14 cellular contexts compared by ENCODE assay signal in genomic region chr12:91931110-91931509, GRCh38.
DNase-seq lines count a peak whose midpoint lies in the region; ATAC-seq and TF ChIP-seq lines count a peak whose summit lies in the region.
"Had no signal": no experiment of that assay in that cellular context is flagged by ENCODE, and none has a peak within 500 bp of the region (broad histone marks: within the 10 kb centered on the region; RNA-seq: fewer than 3 reads in every experiment).

No MANE protein-coding gene starts in this region.

- no peaks in the 10 kb centered on the region for H3K4me1 Mint-ChIP-seq in activated T-helper 1 cell treated with anti-CD3 and anti-CD28 coated beads, Interleukin-12 subunit alpha, Interleukin-12 subunit beta, Interleukin-2, Interleukin-4 antibody, amounts not matched to agents 30 ng/mL and 10 ng/mL and 1 ng/mL, durations not matched to agents 14 hours and 24 hours and 36 hours (ENCODE audit: low read depth)
- H3K4me1 Mint-ChIP-seq in GM23338, result peaks cover 5% of the 10 kb centered on the region

- H3K36me3 Mint-ChIP-seq in activated T-helper 1 cell treated with anti-CD3 and anti-CD28 coated beads, Interleukin-12 subunit alpha, Interleukin-12 subunit beta, Interleukin-2, Interleukin-4 antibody, amounts not matched to agents 30 ng/mL and 10 ng/mL and 1 ng/mL, durations not matched to agents 14 hours and 24 hours and 36 hours (ENCODE audit: low read depth), result no peaks in the 10 kb centered on the region
- no peaks in the 10 kb centered on the region for H3K36me3 Mint-ChIP-seq in GM23338 (ENCODE audit: low read depth)
- H3K36me3 Mint-ChIP-seq: mesothelial cell of epicardium had no signal

- H3K4me1 ChIP-seq in mucosa of descending colon (ENCODE audit: low read depth) (peaks cover 12% of the 10 kb centered on the region), vagina (peaks cover 27% of the 10 kb centered on the region), GM23338 (ENCODE audit: insufficient read depth) (no peaks in the 10 kb centered on the region), Peyer's patch (no peaks in the 10 kb centered on the region)

- peak overlapping the region; percentile 69 for H3K27ac ChIP-seq in vagina
- H3K27ac ChIP-seq in GM23338 (ENCODE audit: low read depth), result no peak overlapping the region
- no peak overlapping the region for H3K27ac ChIP-seq in Peyer's patch
- H3K27ac ChIP-seq: adrenal gland had no signal

- H3K4me2 ChIP-seq in GM23338, result no peak overlapping the region

- H3K4me3 ChIP-seq in mucosa of descending colon (no peak overlapping the region), vagina (no peak overlapping the region), GM23338 (no peak overlapping the region), Peyer's patch (no peak overlapping the region)
- H3K4me3 ChIP-seq: adrenal gland had no signal

- no peaks in the 10 kb centered on the region for H4K20me1 ChIP-seq in GM23338 (replicated peaks; ENCODE audit: insufficient read depth)

- ATAC-seq in Right ventricle myocardium inferior (peak; percentile 80), mucosa of descending colon (peak; percentile 97), GM23338 (no peak)

- TF ChIP-seq POLR2A in vagina (IDR thresholded peaks at IDR 0.05), result no peak
- no peak for TF ChIP-seq POLR2A in Peyer's patch (IDR thresholded peaks at IDR 0.05)

- H3K79me2 ChIP-seq in GM23338 (replicated peaks; ENCODE audit: insufficient read depth), result no peaks in the 10 kb centered on the region

- peaks cover 4% of the 10 kb centered on the region for H3K9me3 Mint-ChIP-seq in activated T-helper 1 cell treated with anti-CD3 and anti-CD28 coated beads, Interleukin-12 subunit alpha, Interleukin-12 subunit beta, Interleukin-2, Interleukin-4 antibody, amounts not matched to agents 30 ng/mL and 10 ng/mL and 1 ng/mL, durations not matched to agents 14 hours and 24 hours and 36 hours
- H3K9me3 Mint-ChIP-seq in GM23338, result no peaks in the 10 kb centered on the region

- no peak overlapping the region for H3K4me3 Mint-ChIP-seq in activated T-helper 1 cell treated with anti-CD3 and anti-CD28 coated beads, Interleukin-12 subunit alpha, Interleukin-12 subunit beta, Interleukin-2, Interleukin-4 antibody, amounts not matched to agents 30 ng/mL and 10 ng/mL and 1 ng/mL, durations not matched to agents 14 hours and 24 hours and 36 hours
- no peak overlapping the region for H3K4me3 Mint-ChIP-seq in GM23338
- H3K4me3 Mint-ChIP-seq: mesothelial cell of epicardium had no signal

- H3K27me3 Mint-ChIP-seq in activated T-helper 1 cell treated with anti-CD3 and anti-CD28 coated beads, Interleukin-12 subunit alpha, Interleukin-12 subunit beta, Interleukin-2, Interleukin-4 antibody, amounts not matched to agents 30 ng/mL and 10 ng/mL and 1 ng/mL, durations not matched to agents 14 hours and 24 hours and 36 hours (ENCODE audit: insufficient read depth), result no peaks in the 10 kb centered on the region
- H3K27me3 Mint-ChIP-seq in GM23338 (ENCODE audit: insufficient read depth, low read depth, poor library complexity), result no peaks in the 10 kb centered on the region

- H2AFZ ChIP-seq in GM23338, result no peak overlapping the region

- DNase-seq in Right ventricle myocardium inferior (ENCODE audit: missing footprints) (no peak), cardiac septum (ENCODE audit: low spot score) (no peak), T47D (ENCODE audit: low read depth in 1 of 2, low spot score in 1 of 2) (peak; percentile 52 to 87), mucosa of descending colon (peak in 2 of 3 donors; percentile 27 to 83), vagina (ENCODE audit: extremely low spot score in 2 of 2) (no peak), GM23338 (ENCODE audit: low spot score) (no peak), Peyer's patch (no peak)
- no peak for DNase-seq in activated T-helper 1 cell treated with anti-CD3 and anti-CD28 coated beads, Interleukin-12 subunit alpha, Interleukin-12 subunit beta, Interleukin-2, Interleukin-4 antibody, amounts not matched to agents 30 ng/mL and 10 ng/mL and 1 ng/mL, durations not matched to agents 14 hours and 24 hours and 36 hours (ENCODE audit: low spot score)
- DNase-seq: adrenal gland; effector CD4-positive, alpha-beta T cell; KG1; NCI-H2227 treated with DMSO at 0.1 percent for 48 hours; retina had no signal

- H3K27me3 ChIP-seq in vagina, result no peaks in the 10 kb centered on the region
- H3K27me3 ChIP-seq in GM23338 (ENCODE audit: insufficient read depth), result no peaks in the 10 kb centered on the region
- H3K27me3 ChIP-seq in Peyer's patch, result no peaks in the 10 kb centered on the region
- H3K27me3 ChIP-seq: adrenal gland had no signal

- in situ Hi-C loops in T47D (cut with HindIII; ENCODE audit: low pct_unique_long_range_greater_than_20kb, low sequenced_read_pairs), result no loop called here

- peaks cover 2% of the 10 kb centered on the region; the same call in 1 of the 2 replicates for H3K9me2 ChIP-seq in GM23338 (ENCODE audit: insufficient read depth)

- TF ChIP-seq CTCF in mucosa of descending colon (IDR thresholded peaks at IDR 0.05) (no peak), vagina (IDR thresholded peaks at IDR 0.05) (no peak), GM23338 (conservative IDR thresholded peaks at IDR 0.05; ENCODE audit: low read depth in 2 of 2) (no peak), Peyer's patch (IDR thresholded peaks at IDR 0.05) (no peak)

- H3K9me3 ChIP-seq in mucosa of descending colon (peaks cover 6% of the 10 kb centered on the region), vagina (no peaks in the 10 kb centered on the region), Peyer's patch (no peaks in the 10 kb centered on the region)
- H3K9me3 ChIP-seq: adrenal gland had no signal

- H3K36me3 ChIP-seq in mucosa of descending colon (ENCODE audit: low read depth) (no peaks in the 10 kb centered on the region), vagina (no peaks in the 10 kb centered on the region), GM23338 (ENCODE audit: insufficient read depth) (no peaks in the 10 kb centered on the region), Peyer's patch (no peaks in the 10 kb centered on the region)
- H3K36me3 ChIP-seq: adrenal gland had no signal

- intact Hi-C loops in Right ventricle myocardium inferior (cut with DNase I), result no loop called here
- intact Hi-C loops in cardiac septum (cut with DNase I), result no loop called here
- intact Hi-C loops in mucosa of descending colon (cut with DNase I, micrococcal nuclease), result no loop called here
- intact Hi-C loops in vagina (cut with DNase I), result no loop called here
- intact Hi-C loops in activated T-helper 1 cell treated with anti-CD3 and anti-CD28 coated beads, Interleukin-12 subunit alpha, Interleukin-12 subunit beta, Interleukin-2, Interleukin-4 antibody, amounts not matched to agents 30 ng/mL and 10 ng/mL and 1 ng/mL, durations not matched to agents 14 hours and 24 hours and 36 hours (cut with micrococcal nuclease), result no loop called here

- H3K27ac Mint-ChIP-seq in activated T-helper 1 cell treated with anti-CD3 and anti-CD28 coated beads, Interleukin-12 subunit alpha, Interleukin-12 subunit beta, Interleukin-2, Interleukin-4 antibody, amounts not matched to agents 30 ng/mL and 10 ng/mL and 1 ng/mL, durations not matched to agents 14 hours and 24 hours and 36 hours, result no peak overlapping the region
- H3K27ac Mint-ChIP-seq in GM23338, result no peak overlapping the region
- H3K27ac Mint-ChIP-seq: mesothelial cell of epicardium had no signal

- H3F3A ChIP-seq in GM23338 (replicated peaks; ENCODE audit: low read depth), result no peaks in the 10 kb centered on the region

TF ChIP-seq in GM23338, 12 proteins besides CTCF, POLR2A, EP300 and RAD21 (continues in another document):
- TF ChIP-seq CREB1 (CRISPR knock-in tag; IDR thresholded peaks at IDR 0.05; ENCODE audit: low read depth) (no peak), EZH2phosphoT487 (IDR thresholded peaks at IDR 0.05; ENCODE audit: unreplicated experiment) (no peak)

Comparison
In these comparisons a context has a peak if more than half of its experiments do, and no peak if none do; other contexts are left out.
1. DNase-seq: peak in T47D (2 of 2) and mucosa of descending colon (2 of 3); none in Right ventricle myocardium inferior (single experiment), cardiac septum (single experiment), vagina (0 of 2), activated T-helper 1 cell treated with anti-CD3 and anti-CD28 coated beads, Interleukin-12 subunit alpha, Interleukin-12 subunit beta, Interleukin-2, Interleukin-4 antibody, amounts not matched to agents 30 ng/mL and 10 ng/mL and 1 ng/mL, durations not matched to agents 14 hours and 24 hours and 36 hours (single experiment), GM23338 (single experiment) and Peyer's patch (0 of 3).